8 cellular contexts compared by ENCODE assay signal in genomic region chr5:112757468-112758208, GRCh38. TPM values are rescaled to one million over a fixed set of nuclear protein-coding genes. Genes with fewer than 3 reads are reported as not detected.
DNase-seq lines count a peak whose midpoint lies in the region; ATAC-seq and TF ChIP-seq lines count a peak whose summit lies in the region.

No MANE protein-coding gene starts in this region.

- H3K4me3 ChIP-seq in H7 (ENCODE audit: insufficient read depth, low read depth, low read length), result no peak overlapping the region
- H3K4me3 ChIP-seq in epithelial cell of proximal tubule (ENCODE audit: low read depth, low read length), result no peak overlapping the region

- TF ChIP-seq CTCF in epithelial cell of proximal tubule (conservative IDR thresholded peaks at IDR 0.05; ENCODE audit: low read depth, low read length), result peak; percentile 71

- H3K27me3 Mint-ChIP-seq in activated T-cell treated with anti-CD3 and anti-CD28 coated beads, Interleukin-2, amount 50 U/mL, for 72 hours (ENCODE audit: low read depth), result no peaks in the 10 kb centered on the region
- H3K27me3 Mint-ChIP-seq in activated T-cell treated with anti-CD3 and anti-CD28 coated beads, Interleukin-2, amount 50 U/mL, for 24 hours, result no peaks in the 10 kb centered on the region
- H3K27me3 Mint-ChIP-seq in naive thymus-derived CD8-positive, alpha-beta T cell, result no peaks in the 10 kb centered on the region

- ATAC-seq in activated T-cell treated with anti-CD3 and anti-CD28 coated beads, Interleukin-2, amount 50 U/mL, for 72 hours (replicated peaks in 1 of 2), result peak; percentile 58 to 66
- peak; percentile 90 for ATAC-seq in SK-N-SH treated with all-trans-retinoic acid at 6 μM for 48 hours
- ATAC-seq in naive thymus-derived CD8-positive, alpha-beta T cell, result peak; percentile 76 to 78

- no peaks in the 10 kb centered on the region for H3K36me3 ChIP-seq in H7 (replicated peaks; ENCODE audit: control insufficient read depth, insufficient read depth, low read length)

- POLR2A ChIA-PET in naive thymus-derived CD8-positive, alpha-beta T cell (lab: Charles Lee), result interaction anchor here (1.0 kb wide), 1 partner anchor 65 kb away, joined by 3 read pairs; no protein-coding TSS in a partner anchor

- no peaks in the 10 kb centered on the region for H3K27me3 ChIP-seq in H7 (ENCODE audit: control insufficient read depth, insufficient read depth, low read length)

- no peaks in the 10 kb centered on the region for H3K4me1 Mint-ChIP-seq in activated T-cell treated with anti-CD3 and anti-CD28 coated beads, Interleukin-2, amount 50 U/mL, for 72 hours (ENCODE audit: low read depth)
- peaks cover 6% of the 10 kb centered on the region for H3K4me1 Mint-ChIP-seq in activated T-cell treated with anti-CD3 and anti-CD28 coated beads, Interleukin-2, amount 50 U/mL, for 24 hours (ENCODE audit: low read depth)
- peaks cover 6 to 7% (median 6%) of the 10 kb centered on the region in 4 donors for H3K4me1 Mint-ChIP-seq in naive thymus-derived CD8-positive, alpha-beta T cell

- no peaks in the 10 kb centered on the region for H3K9me3 Mint-ChIP-seq in activated T-cell treated with anti-CD3 and anti-CD28 coated beads, Interleukin-2, amount 50 U/mL, for 72 hours
- no peaks in the 10 kb centered on the region for H3K9me3 Mint-ChIP-seq in activated T-cell treated with anti-CD3 and anti-CD28 coated beads, Interleukin-2, amount 50 U/mL, for 24 hours
- no peaks in the 10 kb centered on the region for H3K9me3 Mint-ChIP-seq in naive thymus-derived CD8-positive, alpha-beta T cell

- DNase-seq in activated T-cell treated with anti-CD3 and anti-CD28 coated beads, Interleukin-2, amount 50 U/mL, for 72 hours, result no peak
- DNase-seq in activated T-cell treated with anti-CD3 and anti-CD28 coated beads, Interleukin-2, amount 50 U/mL, for 24 hours, result no peak
- peak; percentile 29 for DNase-seq in H7
- DNase-seq in LoVo (ENCODE audit: low spot score), result peak; percentile 74
- no peak for DNase-seq in epithelial cell of proximal tubule (ENCODE audit: low read depth)
- DNase-seq in naive thymus-derived CD8-positive, alpha-beta T cell, result peak in 4 of 10 donors; percentile 7 to 60 (median 60)
- no peak for DNase-seq in GDM1 (lab: John Stamatoyannopoulos, UW)

- no peaks in the 10 kb centered on the region for H3K36me3 Mint-ChIP-seq in activated T-cell treated with anti-CD3 and anti-CD28 coated beads, Interleukin-2, amount 50 U/mL, for 72 hours (ENCODE audit: insufficient read depth in 2 of 2)
- H3K36me3 Mint-ChIP-seq in activated T-cell treated with anti-CD3 and anti-CD28 coated beads, Interleukin-2, amount 50 U/mL, for 24 hours (ENCODE audit: low read depth), result peaks cover 28% of the 10 kb centered on the region
- peaks cover 0 to 36% (median 14%) of the 10 kb centered on the region in 3 donors for H3K36me3 Mint-ChIP-seq in naive thymus-derived CD8-positive, alpha-beta T cell

- H3K27ac Mint-ChIP-seq in activated T-cell treated with anti-CD3 and anti-CD28 coated beads, Interleukin-2, amount 50 U/mL, for 72 hours, result peak overlapping the region; percentile 61
- H3K27ac Mint-ChIP-seq in activated T-cell treated with anti-CD3 and anti-CD28 coated beads, Interleukin-2, amount 50 U/mL, for 24 hours, result no peak overlapping the region
- H3K27ac Mint-ChIP-seq in naive thymus-derived CD8-positive, alpha-beta T cell, result peak overlapping the region in 7 of 10 donors; percentile 7 to 77 (median 33)

- H3K4me3 Mint-ChIP-seq in activated T-cell treated with anti-CD3 and anti-CD28 coated beads, Interleukin-2, amount 50 U/mL, for 72 hours, result peak overlapping the region in 1 of 2 donors; percentile 44
- no peak overlapping the region for H3K4me3 Mint-ChIP-seq in activated T-cell treated with anti-CD3 and anti-CD28 coated beads, Interleukin-2, amount 50 U/mL, for 24 hours
- no peak overlapping the region for H3K4me3 Mint-ChIP-seq in naive thymus-derived CD8-positive, alpha-beta T cell

TF ChIP-seq in SK-N-SH treated with all-trans-retinoic acid at 6 μM for 48 hours, 23 proteins besides CTCF, POLR2A, EP300 and RAD21:
- TF ChIP-seq PPARA (CRISPR knock-in tag; IDR thresholded peaks at IDR 0.05; ENCODE audit: borderline replicate concordance) (no peak), RARB (CRISPR knock-in tag; IDR thresholded peaks at IDR 0.05) (no peak), TOX (CRISPR knock-in tag; IDR thresholded peaks at IDR 0.05; ENCODE audit: borderline replicate concordance) (no peak), ESRRG (CRISPR knock-in tag; IDR thresholded peaks at IDR 0.05) (no peak), CSRNP3 (CRISPR knock-in tag; IDR thresholded peaks at IDR 0.05) (no peak), CSDC2 (CRISPR knock-in tag; IDR thresholded peaks at IDR 0.05) (no peak), TCF4 (CRISPR knock-in tag; IDR thresholded peaks at IDR 0.05; ENCODE audit: borderline replicate concordance) (no peak), ZNF70 (CRISPR knock-in tag; IDR thresholded peaks at IDR 0.05) (no peak), BACH2 (CRISPR knock-in tag; IDR thresholded peaks at IDR 0.05; ENCODE audit: borderline replicate concordance) (no peak), ARNTL (CRISPR knock-in tag; IDR thresholded peaks at IDR 0.05; ENCODE audit: borderline replicate concordance, low read depth) (no peak), GLIS3 (CRISPR knock-in tag; IDR thresholded peaks at IDR 0.05) (no peak), TSHZ2 (CRISPR knock-in tag; IDR thresholded peaks at IDR 0.05) (no peak)
- TF ChIP-seq, protein P1, sequence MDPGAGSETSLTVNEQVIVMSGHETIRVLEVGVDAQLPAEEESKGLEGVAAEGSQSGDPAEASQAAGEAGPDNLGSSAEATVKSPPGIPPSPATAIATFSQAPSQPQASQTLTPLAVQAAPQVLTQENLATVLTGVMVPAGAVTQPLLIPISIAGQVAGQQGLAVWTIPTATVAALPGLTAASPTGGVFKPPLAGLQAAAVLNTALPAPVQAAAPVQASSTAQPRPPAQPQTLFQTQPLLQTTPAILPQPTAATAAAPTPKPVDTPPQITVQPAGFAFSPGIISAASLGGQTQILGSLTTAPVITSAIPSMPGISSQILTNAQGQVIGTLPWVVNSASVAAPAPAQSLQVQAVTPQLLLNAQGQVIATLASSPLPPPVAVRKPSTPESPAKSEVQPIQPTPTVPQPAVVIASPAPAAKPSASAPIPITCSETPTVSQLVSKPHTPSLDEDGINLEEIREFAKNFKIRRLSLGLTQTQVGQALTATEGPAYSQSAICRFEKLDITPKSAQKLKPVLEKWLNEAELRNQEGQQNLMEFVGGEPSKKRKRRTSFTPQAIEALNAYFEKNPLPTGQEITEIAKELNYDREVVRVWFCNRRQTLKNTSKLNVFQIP (CRISPR knock-in tag; IDR thresholded peaks at IDR 0.05; ENCODE audit: borderline replicate concordance, low read depth), result no peak
- TF ChIP-seq, protein P2, sequence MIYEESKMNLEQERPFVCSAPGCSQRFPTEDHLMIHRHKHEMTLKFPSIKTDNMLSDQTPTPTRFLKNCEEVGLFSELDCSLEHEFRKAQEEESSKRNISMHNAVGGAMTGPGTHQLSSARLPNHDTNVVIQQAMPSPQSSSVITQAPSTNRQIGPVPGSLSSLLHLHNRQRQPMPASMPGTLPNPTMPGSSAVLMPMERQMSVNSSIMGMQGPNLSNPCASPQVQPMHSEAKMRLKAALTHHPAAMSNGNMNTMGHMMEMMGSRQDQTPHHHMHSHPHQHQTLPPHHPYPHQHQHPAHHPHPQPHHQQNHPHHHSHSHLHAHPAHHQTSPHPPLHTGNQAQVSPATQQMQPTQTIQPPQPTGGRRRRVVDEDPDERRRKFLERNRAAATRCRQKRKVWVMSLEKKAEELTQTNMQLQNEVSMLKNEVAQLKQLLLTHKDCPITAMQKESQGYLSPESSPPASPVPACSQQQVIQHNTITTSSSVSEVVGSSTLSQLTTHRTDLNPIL (CRISPR knock-in tag; IDR thresholded peaks at IDR 0.05; ENCODE audit: low read depth), result no peak

RNA-seq across cellular contexts. Expression of gene APC, which starts 20.0 kb away (rescaled TPM):
- total RNA-seq in activated T-cell treated with anti-CD3 and anti-CD28 coated beads, Interleukin-2, amount 50 U/mL, for 72 hours, result 10 to 100 TPM; 22.0 to 22.7 TPM
- total RNA-seq in H7 (2014; rRNA removed; shearing (Covaris generic)), result 22.2 and 25.5 TPM in 2 replicates
- 15.2 and 24.0 TPM in 2 replicates for total RNA-seq in epithelial cell of proximal tubule
- 10 to 100 TPM; 44.4 to 47.9 TPM for total RNA-seq in naive thymus-derived CD8-positive, alpha-beta T cell
- polyA plus RNA-seq in naive thymus-derived CD8-positive, alpha-beta T cell, result 10 to 100 TPM; 16.6 to 23.7 (median 16.6) TPM

Comparison
In these comparisons a context has a peak if more than half of its experiments do, and no peak if none do; other contexts are left out.
1. DNase-seq: peak in H7 (single experiment) and LoVo (single experiment); none in activated T-cell treated with anti-CD3 and anti-CD28 coated beads, Interleukin-2, amount 50 U/mL, for 72 hours (0 of 2), activated T-cell treated with anti-CD3 and anti-CD28 coated beads, Interleukin-2, amount 50 U/mL, for 24 hours (single experiment), epithelial cell of proximal tubule (single experiment) and GDM1 (single experiment).
2. Peak in every context shown above with its lines, with median percentiles within 50 percentile points of each other: ATAC-seq.